Comparison of ENCODE assay signal across 11 cellular contexts in the genomic region with DNA sequence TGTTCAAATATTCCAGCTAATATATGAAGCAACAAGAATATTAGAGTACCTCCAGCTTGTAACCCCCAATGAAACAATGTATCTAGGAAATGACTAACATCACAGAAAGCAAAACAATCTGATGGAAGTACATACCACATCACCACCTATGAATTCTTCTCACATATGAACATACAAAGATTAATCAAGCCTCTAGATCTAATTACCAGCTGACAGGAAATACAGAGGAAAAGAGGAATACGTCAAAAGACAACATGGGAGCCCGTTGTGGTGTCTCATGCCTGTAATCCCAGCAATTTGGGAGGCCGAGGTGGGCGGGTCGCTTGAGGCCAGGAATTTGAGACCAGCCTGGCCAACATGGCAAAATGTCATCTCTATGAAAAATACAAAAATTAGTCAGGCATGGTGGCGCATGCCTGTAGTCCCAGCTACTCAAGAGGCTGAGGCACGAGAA. TPM values are rescaled to one million over a fixed set of nuclear protein-coding genes. Genes with fewer than 3 reads are reported as not detected.
DNase-seq lines count a peak whose midpoint lies in the region; ATAC-seq and TF ChIP-seq lines count a peak whose summit lies in the region.
"Had no signal": no experiment of that assay in that cellular context is flagged by ENCODE, and none has a peak within 500 bp of the region (broad histone marks: within the 10 kb centered on the region; RNA-seq: fewer than 3 reads in every experiment).

No MANE protein-coding gene starts in this region.

- peaks cover 8% of the 10 kb centered on the region; the same call in 1 of the 2 replicates for H3K36me3 ChIP-seq in ACC112 (ENCODE audit: insufficient read depth, low read length)

- H3K79me2 ChIP-seq in ACC112 (ENCODE audit: control insufficient read depth, insufficient read depth, low read length, unreplicated experiment): peaks cover 76% of the 10 kb centered on the region

- H3K27ac Mint-ChIP-seq in HFFc6: peak overlapping the region; percentile 89

- no peaks in the 10 kb centered on the region for H3K9me3 Mint-ChIP-seq in HFFc6

- peaks cover 30% of the 10 kb centered on the region for H3K4me1 Mint-ChIP-seq in HFFc6 (ENCODE audit: low read depth)

- no peaks in the 10 kb centered on the region for H3K27me3 ChIP-seq in ACC112 (ENCODE audit: insufficient read depth, low read length)

- H3K4me3 ChIP-seq in ACC112 (ENCODE audit: low read depth, low read length) (peak overlapping the region; percentile 15; the same call in 1 of the 2 replicates), astrocyte of the spinal cord (ENCODE audit: low read depth, low read length) (no peak overlapping the region)
- H3K4me3 ChIP-seq: lower lobe of right lung had no signal

- peak overlapping the region; percentile 80 for H3K27ac ChIP-seq in ACC112 (ENCODE audit: low read depth, low read length)

- peaks cover 1% of the 10 kb centered on the region; the same call in 1 of the 2 replicates for H3K27me3 Mint-ChIP-seq in HFFc6 (ENCODE audit: insufficient read depth)

- peak; percentile 84 for DNase-seq in HFFc6
- DNase-seq in astrocyte of the spinal cord (ENCODE audit: low read depth, low spot score): peak; percentile 78
- peak; percentile 1 for DNase-seq in left lobe of liver (ENCODE audit: low spot score)
- DNase-seq in activated CD8-positive, alpha-beta memory T cell treated with anti-CD3 and anti-CD28 coated beads, Interleukin-2, amount 50 U/mL, for 48 hours: no peak
- no peak for DNase-seq in HT-29 (ENCODE audit: low spot score)
- no peak for DNase-seq in NCI-H128 (lab: John Stamatoyannopoulos, UW; ENCODE audit: unreplicated experiment)
- no peak for DNase-seq in stimulated activated CD4-positive, alpha-beta T cell treated with anti-CD3 and anti-CD28 coated beads, Interleukin-4, amount 100 ng/mL, for 24 hours
- DNase-seq: lower lobe of right lung, NCI-H187, posterior cingulate gyrus had no signal

- peaks cover 27% of the 10 kb centered on the region for H3K36me3 Mint-ChIP-seq in HFFc6 (ENCODE audit: low read depth)

- peak overlapping the region; percentile 0 for H2AFZ ChIP-seq in ACC112 (ENCODE audit: low read length, unreplicated experiment)

- ATAC-seq in left lobe of liver: no peak
- ATAC-seq: lower lobe of right lung had no signal

- in situ Hi-C loops in astrocyte of the spinal cord (cut with HindIII; ENCODE audit: low sequenced_read_pairs): no loop called here

- TF ChIP-seq CTCF in HFFc6 (IDR thresholded peaks at IDR 0.05) (no peak), astrocyte of the spinal cord (IDR thresholded peaks at IDR 0.05; ENCODE audit: low read depth, low read length) (no peak)

- peaks cover 27% of the 10 kb centered on the region for H3K4me1 ChIP-seq in ACC112 (ENCODE audit: control insufficient read depth, insufficient read depth, low read length, unreplicated experiment)
- H3K4me1 ChIP-seq: lower lobe of right lung had no signal

- H3K4me3 Mint-ChIP-seq in HFFc6: peak overlapping the region; percentile 76

RNA-seq across cellular contexts. Expression of a gene that starts 7.5 kb away (rescaled TPM):
- total RNA-seq in HFFc6 (2021; fragmentation: NEBNext Ultra II Directional; extraction: Animal tissue kit (Norgen Biotek cat#: 25700)): 100 to 1,000 TPM; 309 to 401 (median 372) TPM
- total RNA-seq in left lobe of liver: 66.7 TPM
- 104 and 143 TPM in 2 replicates for total RNA-seq in HT-29 (2014; rRNA removed; shearing (Covaris generic))

RNA-seq across cellular contexts. Expression of a gene that starts 8.1 kb away (rescaled TPM):
- 10 to 100 TPM; 70.6 to 76.7 (median 73.6) TPM for total RNA-seq in HFFc6 (2021; fragmentation: NEBNext Ultra II Directional; extraction: Animal tissue kit (Norgen Biotek cat#: 25700))
- total RNA-seq in left lobe of liver: 30.3 TPM
- total RNA-seq in HT-29 (2014; rRNA removed; shearing (Covaris generic)): 37.3 and 40.6 TPM in 2 replicates

RNA-seq across cellular contexts. Expression of a gene that starts 8.8 kb away (rescaled TPM):
- 10 to 100 TPM in 5 of 6 experiments, 1 to 10 TPM in 1; 9.8 to 14.4 (median 12.3) TPM for total RNA-seq in HFFc6 (2021; fragmentation: NEBNext Ultra II Directional; extraction: Animal tissue kit (Norgen Biotek cat#: 25700))
- total RNA-seq in left lobe of liver: 5.0 TPM
- total RNA-seq in HT-29 (2014; rRNA removed; shearing (Covaris generic)): 9.8 and 16.3 TPM in 2 replicates

RNA-seq across cellular contexts. Expression of a gene that starts 11.4 kb away (rescaled TPM):
- 10 to 100 TPM; 32.4 to 41.1 (median 38.8) TPM for total RNA-seq in HFFc6 (2021; fragmentation: NEBNext Ultra II Directional; extraction: Animal tissue kit (Norgen Biotek cat#: 25700))
- 14.4 TPM for total RNA-seq in left lobe of liver
- total RNA-seq in HT-29 (2014; rRNA removed; shearing (Covaris generic)): 18.8 and 26.4 TPM in 2 replicates

RNA-seq across cellular contexts. Expression of a gene that starts 17.8 kb away (rescaled TPM):
- total RNA-seq in HFFc6 (2021; fragmentation: NEBNext Ultra II Directional; extraction: Animal tissue kit (Norgen Biotek cat#: 25700)): 10 to 100 TPM; 54.2 to 73.4 (median 67.5) TPM
- total RNA-seq in left lobe of liver: 24.2 TPM
- total RNA-seq in HT-29 (2014; rRNA removed; shearing (Covaris generic)): 29.1 and 35.9 TPM in 2 replicates

Comparison
In these comparisons a context has a peak if more than half of its experiments do, and no peak if none do; other contexts are left out.
1. DNase-seq: peak in HFFc6 (single experiment), astrocyte of the spinal cord (single experiment) and left lobe of liver (single experiment); none in activated CD8-positive, alpha-beta memory T cell treated with anti-CD3 and anti-CD28 coated beads, Interleukin-2, amount 50 U/mL, for 48 hours (single experiment), HT-29 (single experiment), NCI-H128 (single experiment) and stimulated activated CD4-positive, alpha-beta T cell treated with anti-CD3 and anti-CD28 coated beads, Interleukin-4, amount 100 ng/mL, for 24 hours (single experiment).